ENCODE assay signal across 1 cellular context in genomic region chr7:134289423-134289822, GRCh38.
TF ChIP-seq lines count a peak whose summit lies in the region.

No MANE protein-coding gene starts in this region.

TF ChIP-seq in SK-N-SH, 30 proteins besides CTCF, POLR2A, EP300 and RAD21 (continued from another document):
- TF ChIP-seq, protein P1, sequence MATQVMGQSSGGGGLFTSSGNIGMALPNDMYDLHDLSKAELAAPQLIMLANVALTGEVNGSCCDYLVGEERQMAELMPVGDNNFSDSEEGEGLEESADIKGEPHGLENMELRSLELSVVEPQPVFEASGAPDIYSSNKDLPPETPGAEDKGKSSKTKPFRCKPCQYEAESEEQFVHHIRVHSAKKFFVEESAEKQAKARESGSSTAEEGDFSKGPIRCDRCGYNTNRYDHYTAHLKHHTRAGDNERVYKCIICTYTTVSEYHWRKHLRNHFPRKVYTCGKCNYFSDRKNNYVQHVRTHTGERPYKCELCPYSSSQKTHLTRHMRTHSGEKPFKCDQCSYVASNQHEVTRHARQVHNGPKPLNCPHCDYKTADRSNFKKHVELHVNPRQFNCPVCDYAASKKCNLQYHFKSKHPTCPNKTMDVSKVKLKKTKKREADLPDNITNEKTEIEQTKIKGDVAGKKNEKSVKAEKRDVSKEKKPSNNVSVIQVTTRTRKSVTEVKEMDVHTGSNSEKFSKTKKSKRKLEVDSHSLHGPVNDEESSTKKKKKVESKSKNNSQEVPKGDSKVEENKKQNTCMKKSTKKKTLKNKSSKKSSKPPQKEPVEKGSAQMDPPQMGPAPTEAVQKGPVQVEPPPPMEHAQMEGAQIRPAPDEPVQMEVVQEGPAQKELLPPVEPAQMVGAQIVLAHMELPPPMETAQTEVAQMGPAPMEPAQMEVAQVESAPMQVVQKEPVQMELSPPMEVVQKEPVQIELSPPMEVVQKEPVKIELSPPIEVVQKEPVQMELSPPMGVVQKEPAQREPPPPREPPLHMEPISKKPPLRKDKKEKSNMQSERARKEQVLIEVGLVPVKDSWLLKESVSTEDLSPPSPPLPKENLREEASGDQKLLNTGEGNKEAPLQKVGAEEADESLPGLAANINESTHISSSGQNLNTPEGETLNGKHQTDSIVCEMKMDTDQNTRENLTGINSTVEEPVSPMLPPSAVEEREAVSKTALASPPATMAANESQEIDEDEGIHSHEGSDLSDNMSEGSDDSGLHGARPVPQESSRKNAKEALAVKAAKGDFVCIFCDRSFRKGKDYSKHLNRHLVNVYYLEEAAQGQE (IDR thresholded peaks at IDR 0.05; ENCODE audit: low read depth, low read length), result no peak
- TF ChIP-seq MXI1 (IDR thresholded peaks at IDR 0.05; ENCODE audit: low read depth, low read length) (no peak), TCF12 (IDR thresholded peaks at IDR 0.05) (no peak), TAF1 (IDR thresholded peaks at IDR 0.05; ENCODE audit: borderline replicate concordance, low read depth, low read length) (no peak), MEF2A (IDR thresholded peaks at IDR 0.05; ENCODE audit: borderline replicate concordance, low read depth) (no peak), USF2 (IDR thresholded peaks at IDR 0.05; ENCODE audit: borderline replicate concordance, low read depth, low read length) (no peak)
